Comparison of ENCODE assay signal across 16 cellular contexts in genomic region chr11:110200836-110201235, GRCh38.
"Had no signal": no experiment of that assay in that cellular context is flagged by ENCODE, and none has a peak within 500 bp of the region (broad histone marks: within the 10 kb centered on the region; RNA-seq: fewer than 3 reads in every experiment).

No MANE protein-coding gene starts in this region.

- H3K9me3 ChIP-seq: esophagus squamous epithelium, left lung, prostate gland, sigmoid colon, stomach, thyroid gland, upper lobe of right lung had no signal

- H3K4me1 ChIP-seq: prostate gland, sigmoid colon, thyroid gland, upper lobe of right lung had no signal

- H3K36me3 ChIP-seq: esophagus squamous epithelium, left lung, prostate gland, sigmoid colon, stomach, thyroid gland, upper lobe of right lung had no signal

- H3K27ac ChIP-seq: left lung, prostate gland, sigmoid colon, stomach, thyroid gland, upper lobe of right lung had no signal

- H3K27me3 ChIP-seq: esophagus squamous epithelium, left lung, sigmoid colon, stomach, thyroid gland, upper lobe of right lung had no signal

- H3K27ac Mint-ChIP-seq: activated CD4-positive, alpha-beta T cell treated with anti-CD3 and anti-CD28 coated beads, Interleukin-2, amount 10 ng/mL, durations not matched to agents 7 days and 5 days; activated CD8-positive, alpha-beta T cell treated with anti-CD3 and anti-CD28 coated beads, Interleukin-2, amount 10 ng/mL, durations not matched to agents 7 days and 5 days; activated naive CD4-positive, alpha-beta T cell treated with anti-CD3 and anti-CD28 coated beads for 36 hours; activated naive CD8-positive, alpha-beta T cell treated with anti-CD3 and anti-CD28 coated beads, Interleukin-2, amount 50 U/mL, for 24 hours; stimulated activated naive B cell treated with anti-CD40 and anti-IgM and Interleukin-4, amounts not matched to agents 10 μg/mL and 1 μg/mL and 100 μg/mL, for 72 hours had no signal

- H3K4me3 Mint-ChIP-seq: activated CD4-positive, alpha-beta T cell treated with anti-CD3 and anti-CD28 coated beads, Interleukin-2, amount 10 ng/mL, durations not matched to agents 7 days and 5 days; activated CD8-positive, alpha-beta T cell treated with anti-CD3 and anti-CD28 coated beads, Interleukin-2, amount 10 ng/mL, durations not matched to agents 7 days and 5 days; activated naive CD4-positive, alpha-beta T cell treated with anti-CD3 and anti-CD28 coated beads for 36 hours; activated naive CD8-positive, alpha-beta T cell treated with anti-CD3 and anti-CD28 coated beads, Interleukin-2, amount 50 U/mL, for 24 hours; nephron; stimulated activated naive B cell treated with anti-CD40 and anti-IgM and Interleukin-4, amounts not matched to agents 10 μg/mL and 1 μg/mL and 100 μg/mL, for 72 hours; WTC11 had no signal

- H3K4me1 Mint-ChIP-seq: activated CD4-positive, alpha-beta T cell treated with anti-CD3 and anti-CD28 coated beads, Interleukin-2, amount 10 ng/mL, durations not matched to agents 7 days and 5 days; activated naive CD8-positive, alpha-beta T cell treated with anti-CD3 and anti-CD28 coated beads, Interleukin-2, amount 50 U/mL, for 24 hours had no signal

- FAIRE-seq: colon had no signal

- DNase-seq: esophagus squamous epithelium had no signal

- H3K9me3 Mint-ChIP-seq: activated CD4-positive, alpha-beta T cell treated with anti-CD3 and anti-CD28 coated beads, Interleukin-2, amount 10 ng/mL, durations not matched to agents 7 days and 5 days; activated naive CD4-positive, alpha-beta T cell treated with anti-CD3 and anti-CD28 coated beads for 36 hours; activated naive CD8-positive, alpha-beta T cell treated with anti-CD3 and anti-CD28 coated beads, Interleukin-2, amount 50 U/mL, for 24 hours; nephron; stimulated activated naive B cell treated with anti-CD40 and anti-IgM and Interleukin-4, amounts not matched to agents 10 μg/mL and 1 μg/mL and 100 μg/mL, for 72 hours; WTC11 had no signal

- H3K4me3 ChIP-seq: esophagus squamous epithelium, left lung, lung, prostate gland, sigmoid colon, stomach, thyroid gland, upper lobe of right lung had no signal

- H3K36me3 Mint-ChIP-seq: stimulated activated naive B cell treated with anti-CD40 and anti-IgM and Interleukin-4, amounts not matched to agents 10 μg/mL and 1 μg/mL and 100 μg/mL, for 72 hours; WTC11 had no signal
